Comparison of ENCODE assay signal across 12 cellular contexts in the genomic region with DNA sequence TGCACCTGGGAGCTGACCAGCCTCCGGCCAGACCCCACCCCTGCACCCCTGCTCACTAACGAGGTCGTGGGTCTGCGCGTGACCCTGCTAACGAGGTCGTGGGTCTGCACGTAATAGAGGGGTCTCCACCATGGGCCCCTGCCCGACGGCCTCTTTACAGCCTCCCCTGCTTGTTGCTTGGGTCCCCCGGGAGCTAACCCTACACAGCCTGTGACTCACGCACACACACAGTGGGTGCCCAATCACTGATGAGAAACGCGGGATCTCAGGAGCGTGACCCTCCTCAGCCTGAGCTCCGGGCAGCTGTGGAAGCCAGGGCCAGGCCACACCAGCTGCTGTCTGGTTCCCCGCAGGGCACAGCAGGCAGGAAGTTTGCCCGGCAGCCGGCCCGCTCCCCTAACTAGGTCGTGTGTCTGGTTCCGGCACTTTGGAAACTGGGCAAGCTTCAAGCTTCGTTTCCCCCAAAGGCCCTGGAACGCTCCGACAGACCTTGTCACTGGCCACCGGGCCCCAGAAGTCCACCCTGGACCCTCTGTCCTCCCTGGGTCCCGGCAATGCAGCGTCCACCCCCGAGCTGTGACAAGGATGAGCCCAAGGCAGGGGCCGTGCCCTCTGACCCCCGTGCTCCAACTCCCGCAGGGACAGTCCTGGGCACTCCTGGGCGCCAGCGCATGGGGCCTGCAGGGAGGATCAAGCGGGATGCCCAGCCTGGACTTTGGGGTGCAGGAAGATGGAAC. TPM values are rescaled to one million over a fixed set of nuclear protein-coding genes. Genes with fewer than 3 reads are reported as not detected.
DNase-seq lines count a peak whose midpoint lies in the region; ATAC-seq, FAIRE-seq and TF ChIP-seq lines count a peak whose summit lies in the region.
"Had no signal": no experiment of that assay in that cellular context is flagged by ENCODE, and none has a peak within 500 bp of the region (broad histone marks: within the 10 kb centered on the region; RNA-seq: fewer than 3 reads in every experiment).

No MANE protein-coding gene starts in this region.

- TF ChIP-seq CTCF in A549 (IDR thresholded peaks at IDR 0.05) (no peak), glutamatergic neuron (IDR thresholded peaks at IDR 0.05; ENCODE audit: partially characterized antibody, unreplicated experiment) (no peak), testis (IDR thresholded peaks at IDR 0.05) (no peak)

- H3K9me3 Mint-ChIP-seq in glutamatergic neuron (ENCODE audit: unreplicated experiment): peaks cover 6% of the 10 kb centered on the region
- H3K9me3 Mint-ChIP-seq: nephron had no signal

- DNase-seq in A549 (ENCODE audit: low read depth in 1 of 2, low spot score in 1 of 2): peak; percentile 56 to 58
- DNase-seq in GM04504 (ENCODE audit: low read depth): peak; percentile 24
- peak; percentile 43 for DNase-seq in SK-MEL-5 (ENCODE audit: low read depth, low spot score)
- DNase-seq in glutamatergic neuron: peak; percentile 52
- DNase-seq in GM12891 (ENCODE audit: insufficient read length, low spot score): no peak
- no peak for DNase-seq in NK-92 treated with Interleukin-12 subunit alpha and Interleukin-12 subunit beta, amount 100 ng/mL, for 24 hours (lab: John Stamatoyannopoulos, UW)
- DNase-seq in testis: no peak
- DNase-seq: GF-D8 had no signal

- H3K4me1 Mint-ChIP-seq in glutamatergic neuron (ENCODE audit: low read depth, unreplicated experiment): peaks cover 8% of the 10 kb centered on the region
- H3K4me1 Mint-ChIP-seq: nephron had no signal

- H3K36me3 Mint-ChIP-seq in glutamatergic neuron (ENCODE audit: unreplicated experiment): no peaks in the 10 kb centered on the region

- in situ Hi-C loops in SK-MEL-5 (cut with HindIII; ENCODE audit: low pct_unique_long_range_greater_than_20kb, low sequenced_read_pairs): no loop called here

- POLR2A ChIA-PET in A549 (lab: Yijun Ruan, JAX): interaction anchor here (1.4 to 4.9 kb wide), 4 partner anchors 15 to 444 kb away, joined by 4 to 62 read pairs (median 10); partner anchors contain the start of genes GMEB2, PPDPF, PRPF6 and TPD52L2

- intact Hi-C loops in testis (cut with DNase I; ENCODE audit: low total_unique reads): loop anchor here (5.0 kb wide), 1 partner anchor 441 kb away; the partner anchor contains the start of gene SAMD10

- no peak for TF ChIP-seq RAD21 in A549 (conservative IDR thresholded peaks at IDR 0.05 in 1 of 2, IDR thresholded peaks at IDR 0.05 in 1 of 2)

- TF ChIP-seq POLR2A in A549 (IDR thresholded peaks at IDR 0.05; ENCODE audit: low read length) (no peak), GM12891 (IDR thresholded peaks at IDR 0.05; ENCODE audit: low read depth, low read length) (no peak), testis (IDR thresholded peaks at IDR 0.05) (no peak)

- H3K9me3 ChIP-seq in A549 (no peaks in the 10 kb centered on the region), testis (no peaks in the 10 kb centered on the region)

- H3K27me3 Mint-ChIP-seq in glutamatergic neuron (ENCODE audit: unreplicated experiment): peaks cover 7% of the 10 kb centered on the region

- no peak overlapping the region for H3K4me3 Mint-ChIP-seq in glutamatergic neuron (ENCODE audit: unreplicated experiment)
- H3K4me3 Mint-ChIP-seq: nephron had no signal

- no peak for TF ChIP-seq EP300 in A549 (IDR thresholded peaks at IDR 0.05)

- H3K4me2 ChIP-seq in A549: peak overlapping the region; percentile 94

- no peaks in the 10 kb centered on the region for H3K27me3 ChIP-seq in testis
- H3K27me3 ChIP-seq: cardiac muscle cell had no signal

- H3K27ac ChIP-seq in A549: peak overlapping the region; percentile 93 to 97
- no peak overlapping the region for H3K27ac ChIP-seq in testis
- H3K27ac ChIP-seq: cardiac muscle cell, SK-N-MC had no signal

- H3K27ac Mint-ChIP-seq in glutamatergic neuron (ENCODE audit: unreplicated experiment): peak overlapping the region; percentile 72
- H3K27ac Mint-ChIP-seq: nephron had no signal

- no peaks in the 10 kb centered on the region for H3K36me3 ChIP-seq in testis (ENCODE audit: low read depth, missing control alignments)
- H3K36me3 ChIP-seq: cardiac muscle cell had no signal

- H3K4me1 ChIP-seq in A549 (peaks cover 18% of the 10 kb centered on the region), testis (peaks cover 10% of the 10 kb centered on the region)

- CTCF ChIA-PET in A549 (lab: Yijun Ruan, JAX): interaction anchor here (0.7 to 6.8 kb wide), 24 partner anchors 7 to 584 kb away, joined by 3 to 93 read pairs (median 12); partner anchors contain the start of genes FNDC11, GMEB2, PPDPF and TPD52L2

- no peak for ATAC-seq in A549
- no peak for ATAC-seq in HG03139 (IDR thresholded peaks at IDR 0.05; ENCODE audit: unreplicated experiment)

- 59% methylated on average over 24 of the region's 35 CpGs for WGBS in A549 (ENCODE audit: missing lambda C conversion rate)
- 54 to 62% methylated on average over 17 to 35 of the region's 35 CpGs for WGBS in testis, 2 donors

- FAIRE-seq in A549 (lab: Jason Lieb, UNC) (no peak), GM12891 (lab: Jason Lieb, UNC) (no peak)

- peak overlapping the region; percentile 59 for H3K4me3 ChIP-seq in A549
- H3K4me3 ChIP-seq in testis: no peak overlapping the region
- H3K4me3 ChIP-seq: cardiac muscle cell, SK-N-MC had no signal

RNA-seq across cellular contexts. Expression of gene PTK6, which starts 0.8 kb away (rescaled TPM):
- polyA plus RNA-seq in A549 (2011; rRNA removed) (1.1 and 1.2 TPM in 2 replicates), A549 (2017; fragmentation: RNase III; extraction: RNeasy Plus Mini Kit Qiagen cat#74134 plus additional on column Dnase treatment) (1.6 to 2.2 TPM (median 2.0 TPM) in 3 replicates), testis (ENCODE audit: insufficient read depth, low read depth, low replicate concordance) (0.26 TPM)
- 1.3 and 1.8 TPM in 2 replicates for polyA plus RNA-seq in A549 (2012; cell fraction: cytosol; rRNA removed)
- 4.3 and 4.6 TPM in 2 replicates for polyA plus RNA-seq in A549 (2012; cell fraction: nucleus; rRNA removed)
- 0.54 and 0.91 TPM in 2 replicates for polyA minus RNA-seq in A549 (2011; rRNA and poly(A)+ RNA removed)
- total RNA-seq in SK-MEL-5 (2014; rRNA removed; shearing (Covaris generic)): 0.19 TPM in 1 of 2 replicates, not detected in the other
- polyA plus RNA-seq in SK-MEL-5 (2015; cell fraction: cytosol; rRNA removed): 0.04 and 0.24 TPM in 2 replicates
- 0.76 and 1.2 TPM in 2 replicates for polyA plus RNA-seq in SK-MEL-5 (2015; cell fraction: nucleus; rRNA removed)
- total RNA-seq in glutamatergic neuron (ENCODE audit: unreplicated experiment) (0.17 TPM), testis (under 1 TPM in 1 of 2 donors, not detected in 1; 0.37 TPM)
- polyA plus RNA-seq in GM12891 (2012; ENCODE audit: low read depth, missing spikeins): 0.19 TPM
- total RNA-seq: cardiac muscle cell had no signal

RNA-seq across cellular contexts. Expression of gene SRMS, which starts 11.1 kb away (rescaled TPM):
- polyA plus RNA-seq in A549 (2011; rRNA removed): not detected in 2 replicates
- polyA plus RNA-seq in A549 (2012; cell fraction: cytosol; rRNA removed): not detected in 2 replicates
- 0.02 TPM in 1 of 2 replicates, not detected in the other for polyA plus RNA-seq in A549 (2012; cell fraction: nucleus; rRNA removed)
- not detected in 3 replicates for polyA plus RNA-seq in A549 (2017; fragmentation: RNase III; extraction: RNeasy Plus Mini Kit Qiagen cat#74134 plus additional on column Dnase treatment)
- polyA minus RNA-seq in A549 (2011; rRNA and poly(A)+ RNA removed): not detected in 2 replicates
- not detected in 2 replicates for total RNA-seq in SK-MEL-5 (2014; rRNA removed; shearing (Covaris generic))
- polyA plus RNA-seq in SK-MEL-5 (2015; cell fraction: cytosol; rRNA removed): not detected in 2 replicates
- not detected in 2 replicates for polyA plus RNA-seq in SK-MEL-5 (2015; cell fraction: nucleus; rRNA removed)
- not detected for total RNA-seq in glutamatergic neuron (ENCODE audit: unreplicated experiment)
- polyA plus RNA-seq in GM12891 (2012; ENCODE audit: low read depth, missing spikeins): not detected
- under 1 TPM; 0.19 to 0.24 TPM for total RNA-seq in testis
- polyA plus RNA-seq in testis (ENCODE audit: insufficient read depth, low read depth, low replicate concordance): 0.42 TPM
- total RNA-seq: cardiac muscle cell had no signal
- polyA plus RNA-seq: cardiac muscle cell had no signal

RNA-seq across cellular contexts. Expression of gene PPDPF, which starts 15.8 kb away (rescaled TPM):
- polyA plus RNA-seq in A549 (2011; rRNA removed): 4.6 and 7.7 TPM in 2 replicates
- 115 and 196 TPM in 2 replicates for polyA plus RNA-seq in A549 (2012; cell fraction: cytosol; rRNA removed)
- 41.3 and 97.2 TPM in 2 replicates for polyA plus RNA-seq in A549 (2012; cell fraction: nucleus; rRNA removed)
- 217 to 227 TPM (median 224 TPM) in 3 replicates for polyA plus RNA-seq in A549 (2017; fragmentation: RNase III; extraction: RNeasy Plus Mini Kit Qiagen cat#74134 plus additional on column Dnase treatment)
- 5.5 and 18.1 TPM in 2 replicates for polyA minus RNA-seq in A549 (2011; rRNA and poly(A)+ RNA removed)
- total RNA-seq in SK-MEL-5 (2014; rRNA removed; shearing (Covaris generic)): 29.6 and 37.5 TPM in 2 replicates
- polyA plus RNA-seq in SK-MEL-5 (2015; cell fraction: cytosol; rRNA removed): 322 and 386 TPM in 2 replicates
- polyA plus RNA-seq in SK-MEL-5 (2015; cell fraction: nucleus; rRNA removed): 29.7 and 42.7 TPM in 2 replicates
- total RNA-seq in glutamatergic neuron (ENCODE audit: unreplicated experiment): 293 TPM
- 60.0 TPM for polyA plus RNA-seq in GM12891 (2012; ENCODE audit: low read depth, missing spikeins)
- 100 to 1,000 TPM; 431 to 529 TPM for total RNA-seq in testis
- 207 TPM for polyA plus RNA-seq in testis (ENCODE audit: insufficient read depth, low read depth, low replicate concordance)

RNA-seq across cellular contexts. Expression of gene FNDC11, which starts 17.6 kb away (rescaled TPM):
- polyA plus RNA-seq in A549 (2011; rRNA removed): 0.09 and 0.18 TPM in 2 replicates
- polyA plus RNA-seq in A549 (2012; cell fraction: cytosol; rRNA removed): 0.24 and 0.26 TPM in 2 replicates
- polyA plus RNA-seq in A549 (2012; cell fraction: nucleus; rRNA removed): 0.45 and 0.46 TPM in 2 replicates
- 0.10 to 0.16 TPM (median 0.14 TPM) in 3 replicates for polyA plus RNA-seq in A549 (2017; fragmentation: RNase III; extraction: RNeasy Plus Mini Kit Qiagen cat#74134 plus additional on column Dnase treatment)
- polyA minus RNA-seq in A549 (2011; rRNA and poly(A)+ RNA removed): 0.34 TPM in 1 of 2 replicates, not detected in the other
- 0.05 TPM in 1 of 2 replicates, not detected in the other for total RNA-seq in SK-MEL-5 (2014; rRNA removed; shearing (Covaris generic))
- polyA plus RNA-seq in SK-MEL-5 (2015; cell fraction: cytosol; rRNA removed): not detected in 2 replicates
- polyA plus RNA-seq in SK-MEL-5 (2015; cell fraction: nucleus; rRNA removed): 0.11 and 0.15 TPM in 2 replicates
- total RNA-seq in glutamatergic neuron (ENCODE audit: unreplicated experiment): 9.3 TPM
- polyA plus RNA-seq in GM12891 (2012; ENCODE audit: low read depth, missing spikeins): 0.72 TPM
- 100 to 1,000 TPM in 1 of 2 donors, 10 to 100 TPM in 1; 85.4 to 121 TPM for total RNA-seq in testis
- polyA plus RNA-seq in testis (ENCODE audit: insufficient read depth, low read depth, low replicate concordance): 147 TPM

RNA-seq across cellular contexts. Expression of gene EEF1A2, which starts 37.5 kb away (rescaled TPM):
- polyA plus RNA-seq in A549 (2011; rRNA removed): 16.3 and 17.4 TPM in 2 replicates
- 34.8 and 42.6 TPM in 2 replicates for polyA plus RNA-seq in A549 (2012; cell fraction: cytosol; rRNA removed)
- polyA plus RNA-seq in A549 (2012; cell fraction: nucleus; rRNA removed): 54.0 and 82.0 TPM in 2 replicates
- polyA plus RNA-seq in A549 (2017; fragmentation: RNase III; extraction: RNeasy Plus Mini Kit Qiagen cat#74134 plus additional on column Dnase treatment): 128 to 141 TPM (median 129 TPM) in 3 replicates
- 17.8 and 30.8 TPM in 2 replicates for polyA minus RNA-seq in A549 (2011; rRNA and poly(A)+ RNA removed)
- 31.7 and 32.6 TPM in 2 replicates for total RNA-seq in SK-MEL-5 (2014; rRNA removed; shearing (Covaris generic))
- 69.8 and 70.7 TPM in 2 replicates for polyA plus RNA-seq in SK-MEL-5 (2015; cell fraction: cytosol; rRNA removed)
- polyA plus RNA-seq in SK-MEL-5 (2015; cell fraction: nucleus; rRNA removed): 23.9 and 32.7 TPM in 2 replicates
- 55.3 TPM for total RNA-seq in glutamatergic neuron (ENCODE audit: unreplicated experiment)
- 0.37 TPM for polyA plus RNA-seq in GM12891 (2012; ENCODE audit: low read depth, missing spikeins)
- total RNA-seq in testis: 10 to 100 TPM in 1 of 2 donors, 1 to 10 TPM in 1; 9.8 to 15.9 TPM
- 19.1 TPM for polyA plus RNA-seq in testis (ENCODE audit: insufficient read depth, low read depth, low replicate concordance)

Comparison
In these comparisons a context has a peak if more than half of its experiments do, and no peak if none do; other contexts are left out.
1. DNase-seq: peak in A549 (2 of 2), GM04504 (single experiment), SK-MEL-5 (single experiment) and glutamatergic neuron (single experiment); none in GM12891 (single experiment), NK-92 treated with Interleukin-12 subunit alpha and Interleukin-12 subunit beta, amount 100 ng/mL, for 24 hours (single experiment) and testis (single experiment).
2. H3K27ac ChIP-seq: peak in A549 (2 of 2); none in testis (0 of 2).